In genomic region chr19:1768248-1768647, GRCh38 we compare ENCODE assay signal across 17 cellular contexts. TPM values are rescaled to one million over a fixed set of nuclear protein-coding genes. Genes with fewer than 3 reads are reported as not detected.
DNase-seq lines count a peak whose midpoint lies in the region; ATAC-seq, FAIRE-seq and TF ChIP-seq lines count a peak whose summit lies in the region.
"Had no signal": no experiment of that assay in that cellular context is flagged by ENCODE, and none has a peak within 500 bp of the region (broad histone marks: within the 10 kb centered on the region; RNA-seq: fewer than 3 reads in every experiment).

No MANE protein-coding gene starts in this region.

- no peak for FAIRE-seq in frontal cortex (lab: Jason Lieb, UNC)

- peaks cover 45% of the 10 kb centered on the region for H3K9me3 Mint-ChIP-seq in nephron progenitor cell

- H3K4me1 ChIP-seq in psoas muscle: no peaks in the 10 kb centered on the region
- no peaks in the 10 kb centered on the region for H3K4me1 ChIP-seq in ascending aorta
- H3K4me1 ChIP-seq: SJSA1 had no signal

- H3K27me3 ChIP-seq in psoas muscle (ENCODE audit: insufficient read depth in 3 of 3, low read length in 2 of 3) (peaks cover 2 to 89% (median 34%) of the 10 kb centered on the region in 3 donors), ascending aorta (peaks cover 24% of the 10 kb centered on the region)
- H3K27me3 ChIP-seq: ovary had no signal

- H3K9me3 ChIP-seq in psoas muscle: peaks cover 12% of the 10 kb centered on the region
- H3K9me3 ChIP-seq in ascending aorta: peaks cover 12 to 18% of the 10 kb centered on the region in 2 donors

- no peak overlapping the region for H3K27ac Mint-ChIP-seq in nephron progenitor cell
- H3K27ac Mint-ChIP-seq: activated naive CD8-positive, alpha-beta T cell treated with anti-CD3 and anti-CD28 coated beads for 36 hours had no signal

- H3K27ac ChIP-seq in psoas muscle: no peak overlapping the region
- no peak overlapping the region for H3K27ac ChIP-seq in ascending aorta
- H3K27ac ChIP-seq: epithelial cell of prostate, ovary, SJSA1, stomach had no signal

- no peak overlapping the region for H3K4me3 Mint-ChIP-seq in nephron progenitor cell
- H3K4me3 Mint-ChIP-seq: activated naive CD8-positive, alpha-beta T cell treated with anti-CD3 and anti-CD28 coated beads for 36 hours had no signal

- intact Hi-C loops in psoas muscle (cut with DNase I) (loop anchor here (5.0 to 10.0 kb wide), 2 partner anchors 76 to 223 kb away; no protein-coding TSS in a partner anchor), ascending aorta (cut with DNase I) (loop anchor here (5.0 kb wide), 1 partner anchor 96 kb away; no protein-coding TSS in a partner anchor)

- peaks cover 10% of the 10 kb centered on the region for H3K36me3 Mint-ChIP-seq in nephron progenitor cell (ENCODE audit: low read depth)

- TF ChIP-seq CTCF in nephron progenitor cell (IDR thresholded peaks at IDR 0.05) (peak; percentile 33), psoas muscle (IDR thresholded peaks at IDR 0.05) (no peak), ascending aorta (IDR thresholded peaks at IDR 0.05) (no peak)

- ATAC-seq in psoas muscle (no peak), HG03139 (IDR thresholded peaks at IDR 0.05; ENCODE audit: unreplicated experiment) (no peak)

- H3K27me3 Mint-ChIP-seq in nephron progenitor cell (ENCODE audit: low read depth, poor library complexity): peaks cover 99% of the 10 kb centered on the region

- H3K4me1 Mint-ChIP-seq in nephron progenitor cell: no peaks in the 10 kb centered on the region

- 14 to 18% (median 16%) methylated on average over 13 of the region's 13 CpGs for WGBS in psoas muscle, 3 donors

- in situ Hi-C loops in KBM-7 (cut with MboI; ENCODE audit: low pct_unique_long_range_greater_than_20kb, low sequenced_read_pairs): no loop called here

- DNase-seq in ELF-1 (ENCODE audit: low read depth, low spot score) (peak; percentile 81), KBM-7 (peak; percentile 73), cerebellar cortex (ENCODE audit: low spot score) (peak; percentile 31), nephron progenitor cell (peak; percentile 73), frontal cortex (ENCODE audit: low spot score in 2 of 2) (no peak), psoas muscle (no peak), ascending aorta (ENCODE audit: low spot score in 2 of 2) (no peak)
- DNase-seq: activated naive CD8-positive, alpha-beta T cell treated with anti-CD3 and anti-CD28 coated beads for 36 hours; Karpas-422; kidney glomerular epithelial cell; NCI-H345; ovary; stimulated activated CD4-positive, alpha-beta T cell treated with anti-CD3 and anti-CD28 coated beads, Interleukin-2, amount 100 ng/mL, for 24 hours; stomach had no signal

- H3K36me3 ChIP-seq in psoas muscle (ENCODE audit: insufficient read depth in 1 of 2, low read depth in 1 of 2) (no peaks in the 10 kb centered on the region), ascending aorta (no peaks in the 10 kb centered on the region)
- H3K36me3 ChIP-seq: ovary, SJSA1, stomach had no signal

- H3K4me3 ChIP-seq in psoas muscle (no peak overlapping the region), ascending aorta (no peak overlapping the region)
- H3K4me3 ChIP-seq: ovary, SJSA1, stomach had no signal

RNA-seq across cellular contexts. Expression of gene ONECUT3, which starts 14.9 kb away (rescaled TPM):
- total RNA-seq in frontal cortex (not detected), psoas muscle (not detected), ascending aorta (not detected)
- polyA plus RNA-seq in psoas muscle: not detected
- total RNA-seq: activated naive CD8-positive, alpha-beta T cell treated with anti-CD3 and anti-CD28 coated beads for 36 hours; SJSA1 had no signal
- polyA plus RNA-seq: ovary had no signal

RNA-seq across cellular contexts. Expression of gene ATP8B3, which starts 43.8 kb away (rescaled TPM):
- not detected for total RNA-seq in frontal cortex
- total RNA-seq in psoas muscle: under 1 TPM in 3 of 4 donors, not detected in 1; 0.06 to 0.30 (median 0.18) TPM
- polyA plus RNA-seq in psoas muscle: under 1 TPM; 0.15 to 0.22 (median 0.17) TPM
- total RNA-seq in ascending aorta: 0.11 TPM

Comparison
In these comparisons a context has a peak if more than half of its experiments do, and no peak if none do; other contexts are left out.
1. DNase-seq: peak in ELF-1 (single experiment), KBM-7 (single experiment), cerebellar cortex (single experiment) and nephron progenitor cell (single experiment); none in frontal cortex (0 of 2), psoas muscle (0 of 2) and ascending aorta (0 of 2).